Comparison of ENCODE assay signal across 8 cellular contexts in the genomic region with DNA sequence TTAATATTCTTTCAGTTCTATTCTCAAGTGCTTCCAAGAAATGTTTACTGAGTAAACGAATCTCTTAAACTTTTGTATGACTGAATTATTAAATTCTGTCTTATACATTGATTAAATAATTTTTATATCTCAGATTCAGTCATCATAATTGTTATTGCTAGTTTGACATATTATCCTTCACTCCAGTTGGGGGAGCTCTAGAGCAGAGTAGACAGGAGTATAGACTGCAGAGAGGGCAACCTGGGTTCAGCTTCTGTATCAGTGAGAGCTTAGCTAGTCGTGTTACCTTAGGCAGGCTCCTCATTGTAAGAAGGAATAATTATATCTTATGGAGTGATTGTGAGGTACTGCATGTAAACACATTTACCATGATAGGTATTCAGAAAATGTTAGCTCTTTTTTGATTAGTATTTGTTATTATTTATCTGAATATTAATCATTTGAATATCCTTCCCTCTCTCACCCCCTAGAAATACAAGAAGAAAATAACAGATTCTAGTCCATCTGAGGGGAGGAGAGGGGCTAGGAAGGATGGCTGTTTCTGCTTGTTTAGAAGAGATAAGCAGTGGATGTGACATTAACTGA. TPM values are rescaled to one million over a fixed set of nuclear protein-coding genes. Genes with fewer than 3 reads are reported as not detected.
A peak's percentile ranks its signal among the peaks of the same experiment; 100 is the strongest.
DNase-seq lines count a peak whose midpoint lies in the region; ATAC-seq and TF ChIP-seq lines count a peak whose summit lies in the region.

No MANE protein-coding gene starts in this region.

- H3F3A ChIP-seq in neural progenitor cell (ENCODE audit: low read depth), result no peaks in the 10 kb centered on the region

- H3K4me3 Mint-ChIP-seq in neural progenitor cell, result no peak overlapping the region

- H4K20me1 ChIP-seq in neural progenitor cell (ENCODE audit: low read depth), result peaks cover 19% of the 10 kb centered on the region

- H3K27ac ChIP-seq in 22Rv1 (no peak overlapping the region), neural progenitor cell (no peak overlapping the region)

- no peaks in the 10 kb centered on the region for H3K9me3 Mint-ChIP-seq in neural progenitor cell

- no peak overlapping the region for H3K4me2 ChIP-seq in neural progenitor cell

- H3K4me3 ChIP-seq in neural progenitor cell, result no peak overlapping the region

- in situ Hi-C loops in KBM-7 (cut with MboI; ENCODE audit: low pct_unique_long_range_greater_than_20kb, low sequenced_read_pairs), result loop anchor here (25.0 kb wide), 1 partner anchor 605 kb away; a partner anchor contains a TSS

- DNase-seq in EH (ENCODE audit: low read depth) (peak; percentile 52), KBM-7 (peak; percentile 21), SW480 (ENCODE audit: low spot score) (peak; percentile 43), epidermal melanocyte (ENCODE audit: insufficient read length, low spot score) (peak; percentile 19), neural progenitor cell (ENCODE audit: low spot score) (peak; percentile 59), cerebellar nuclear complex (lab: John Stamatoyannopoulos, UW) (no peak)

- H2AFZ ChIP-seq in neural progenitor cell (replicated peaks), result no peak overlapping the region

- no peak overlapping the region for H3K9ac ChIP-seq in neural progenitor cell

- H3K79me2 ChIP-seq in neural progenitor cell (ENCODE audit: low read depth), result no peaks in the 10 kb centered on the region

- H3K4me1 Mint-ChIP-seq in neural progenitor cell, result peaks cover 8% of the 10 kb centered on the region

- H3K36me3 Mint-ChIP-seq in neural progenitor cell, result no peaks in the 10 kb centered on the region

- H3K27ac Mint-ChIP-seq in neural progenitor cell, result no peak overlapping the region

- H3K27me3 Mint-ChIP-seq in neural progenitor cell (ENCODE audit: insufficient read depth, low read depth), result peaks cover 4% of the 10 kb centered on the region

- peak; percentile 81 for ATAC-seq in GM21825 (IDR thresholded peaks at IDR 0.05; ENCODE audit: unreplicated experiment)

- TF ChIP-seq CTCF in 22Rv1 (IDR thresholded peaks at IDR 0.05), result peak; percentile 91
- TF ChIP-seq CTCF in neural progenitor cell (IDR thresholded peaks at IDR 0.05), result peak; percentile 78

- no peaks in the 10 kb centered on the region for H3K4me1 ChIP-seq in neural progenitor cell

- H3K9me3 ChIP-seq in neural progenitor cell (ENCODE audit: low read depth), result no peaks in the 10 kb centered on the region

- H3K36me3 ChIP-seq in neural progenitor cell, result no peaks in the 10 kb centered on the region

- no peaks in the 10 kb centered on the region for H3K27me3 ChIP-seq in neural progenitor cell

RNA-seq across cellular contexts. Expression of a gene that starts 31.0 kb away (rescaled TPM):
- total RNA-seq in neural progenitor cell (ENCODE audit: low replicate concordance), result 0.60 and 0.87 TPM in 2 replicates

RNA-seq across cellular contexts. Expression of a gene that starts 31.1 kb away (rescaled TPM):
- total RNA-seq in neural progenitor cell (ENCODE audit: low replicate concordance), result 61.2 and 74.0 TPM in 2 replicates

Comparison
In these comparisons a context has a peak if more than half of its experiments do, and no peak if none do; other contexts are left out.
1. DNase-seq: peak in EH (single experiment), KBM-7 (single experiment), SW480 (single experiment), epidermal melanocyte (single experiment) and neural progenitor cell (single experiment); none in cerebellar nuclear complex (0 of 2).